Comparison of ENCODE assay signal across 18 cellular contexts in the genomic region with DNA sequence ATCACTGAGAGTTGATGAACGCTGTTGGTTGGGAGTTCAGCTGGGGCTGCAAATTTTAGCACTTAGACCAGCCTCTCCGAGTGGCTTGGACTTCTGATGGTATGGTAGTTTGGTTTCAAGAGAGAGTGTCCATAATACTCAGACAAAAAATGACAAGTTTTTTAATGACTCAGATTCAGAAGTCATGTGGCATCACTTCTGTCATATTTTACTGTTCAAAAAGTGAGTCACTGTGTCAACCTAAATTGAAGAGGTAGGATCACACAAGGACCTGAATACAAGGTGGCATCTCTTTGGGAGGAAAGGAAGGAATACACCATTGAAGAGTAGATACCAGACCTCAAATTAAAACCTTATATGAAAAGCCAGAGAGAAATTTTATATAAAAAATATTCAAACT.
DNase-seq lines count a peak whose midpoint lies in the region; ATAC-seq and TF ChIP-seq lines count a peak whose summit lies in the region.
"Had no signal": no experiment of that assay in that cellular context is flagged by ENCODE, and none has a peak within 500 bp of the region (broad histone marks: within the 10 kb centered on the region; RNA-seq: fewer than 3 reads in every experiment).

No MANE protein-coding gene starts in this region.

- H3K27ac ChIP-seq in SK-N-MC, result peak overlapping the region; percentile 86
- H3K27ac ChIP-seq: 22Rv1; A549; BLaER1 treated with 17β-estradiol and CSF1 and Interleukin-3, amounts not matched to agents 10 nM and 100 nM; C4-2B had no signal

- H3K36me3 ChIP-seq in SK-N-MC (ENCODE audit: insufficient read depth, low read length), result 0 out of 2 replicates have a peak, but pooled peaks cover 3% of the 10 kb centered on the region
- H3K36me3 ChIP-seq: BLaER1 treated with 17β-estradiol and CSF1 and Interleukin-3, amounts not matched to agents 10 nM and 100 nM had no signal

- no peak for ATAC-seq in HG03432 (IDR thresholded peaks at IDR 0.05; ENCODE audit: unreplicated experiment)
- ATAC-seq: A549; CD8-positive, alpha-beta T cell had no signal

- H3K4me3 ChIP-seq in SK-N-MC, result no peak overlapping the region
- no peak overlapping the region for H3K4me3 ChIP-seq in epithelial cell of esophagus (ENCODE audit: low read length)
- H3K4me3 ChIP-seq: A549; BLaER1 treated with 17β-estradiol and CSF1 and Interleukin-3, amounts not matched to agents 10 nM and 100 nM had no signal

- no peak overlapping the region for H3K9ac ChIP-seq in SK-N-MC (ENCODE audit: insufficient read length)
- H3K9ac ChIP-seq: BLaER1 treated with 17β-estradiol and CSF1 and Interleukin-3, amounts not matched to agents 10 nM and 100 nM had no signal

- TF ChIP-seq POLR2A in erythroblast (IDR thresholded peaks at IDR 0.05; ENCODE audit: low read length), result no peak

- TF ChIP-seq CTCF in epithelial cell of esophagus (IDR thresholded peaks at IDR 0.05; ENCODE audit: insufficient read depth, low read depth, low read length, missing control alignments), result no peak

- H3K9me3 ChIP-seq in SK-N-MC (ENCODE audit: low read depth, low read length), result peaks cover 3% of the 10 kb centered on the region; the same call in 1 of the 2 replicates
- H3K9me3 ChIP-seq: A549; BLaER1 treated with 17β-estradiol and CSF1 and Interleukin-3, amounts not matched to agents 10 nM and 100 nM; Caco-2 had no signal

- DNase-seq in DMS53 (lab: John Stamatoyannopoulos, UW), result peak; percentile 37
- no peak for DNase-seq in DMS53 treated with DMSO at 0.1 percent for 48 hours (lab: John Stamatoyannopoulos, UW; ENCODE audit: unreplicated experiment)
- no peak for DNase-seq in SK-N-MC (ENCODE audit: low read depth, low spot score)
- peak; percentile 4 for DNase-seq in epithelial cell of esophagus (ENCODE audit: low read depth)
- no peak for DNase-seq in AG08395 (ENCODE audit: low spot score)
- DNase-seq in erythroblast (lab: John Stamatoyannopoulos, UW), result no peak
- DNase-seq: AML-193; Caco-2; Calu3; CD4-positive, alpha-beta T cell; CD8-positive, alpha-beta T cell; DMS79 treated with DMSO at 0.1 percent for 48 hours; GF-D8 had no signal

Comparison
In these comparisons a context has a peak if more than half of its experiments do, and no peak if none do; other contexts are left out.
1. DNase-seq: peak in DMS53 (single experiment) and epithelial cell of esophagus (single experiment); none in DMS53 treated with DMSO at 0.1 percent for 48 hours (single experiment), SK-N-MC (single experiment), AG08395 (single experiment) and erythroblast (0 of 2).